In the genomic region with DNA sequence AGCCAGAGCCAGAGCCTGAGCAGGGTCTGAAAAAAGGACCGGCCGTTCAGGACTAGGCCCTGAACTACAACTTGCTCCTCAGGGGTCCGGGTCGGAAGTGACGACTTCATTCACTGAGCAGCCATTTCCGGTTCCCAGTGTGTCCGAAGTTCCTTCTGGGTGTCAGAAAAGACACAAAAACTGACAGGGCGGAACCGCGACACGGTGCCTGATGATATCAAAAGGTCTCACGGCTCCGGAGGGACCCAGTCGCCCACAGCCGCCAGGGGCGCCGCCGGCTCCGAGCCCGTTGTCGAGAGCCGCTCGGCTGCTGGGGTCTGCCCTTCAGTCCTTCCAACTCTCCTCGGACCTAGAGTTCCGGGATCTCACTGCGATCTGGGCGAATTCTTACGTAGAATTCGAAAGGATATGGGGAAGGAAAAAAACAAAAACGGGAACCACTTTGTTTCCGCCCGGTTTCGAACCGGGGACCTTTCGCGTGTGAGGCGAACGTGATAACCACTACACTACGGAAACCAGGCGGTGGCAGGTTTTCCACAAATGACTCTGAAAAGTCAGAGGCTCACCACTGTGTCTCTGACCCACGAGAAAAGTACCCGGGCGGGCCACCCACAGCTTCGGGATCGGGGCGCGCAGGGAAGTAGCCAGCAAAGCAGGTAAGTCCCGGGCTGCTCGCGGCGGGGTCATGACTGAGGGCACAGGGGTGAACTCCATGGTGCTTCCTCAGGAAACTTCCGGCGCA, we compare ENCODE assay signal across 1 cellular context.
TF ChIP-seq lines count a peak whose summit lies in the region.

No MANE protein-coding gene starts in this region.

TF ChIP-seq in K562, 482 proteins besides CTCF, POLR2A, EP300 and RAD21 (continued from another document and continues in another):
- TF ChIP-seq, protein P1, sequence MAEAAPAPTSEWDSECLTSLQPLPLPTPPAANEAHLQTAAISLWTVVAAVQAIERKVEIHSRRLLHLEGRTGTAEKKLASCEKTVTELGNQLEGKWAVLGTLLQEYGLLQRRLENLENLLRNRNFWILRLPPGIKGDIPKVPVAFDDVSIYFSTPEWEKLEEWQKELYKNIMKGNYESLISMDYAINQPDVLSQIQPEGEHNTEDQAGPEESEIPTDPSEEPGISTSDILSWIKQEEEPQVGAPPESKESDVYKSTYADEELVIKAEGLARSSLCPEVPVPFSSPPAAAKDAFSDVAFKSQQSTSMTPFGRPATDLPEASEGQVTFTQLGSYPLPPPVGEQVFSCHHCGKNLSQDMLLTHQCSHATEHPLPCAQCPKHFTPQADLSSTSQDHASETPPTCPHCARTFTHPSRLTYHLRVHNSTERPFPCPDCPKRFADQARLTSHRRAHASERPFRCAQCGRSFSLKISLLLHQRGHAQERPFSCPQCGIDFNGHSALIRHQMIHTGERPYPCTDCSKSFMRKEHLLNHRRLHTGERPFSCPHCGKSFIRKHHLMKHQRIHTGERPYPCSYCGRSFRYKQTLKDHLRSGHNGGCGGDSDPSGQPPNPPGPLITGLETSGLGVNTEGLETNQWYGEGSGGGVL (CRISPR knock-in tag; IDR thresholded peaks at IDR 0.05): no peak
- TF ChIP-seq, protein P2, sequence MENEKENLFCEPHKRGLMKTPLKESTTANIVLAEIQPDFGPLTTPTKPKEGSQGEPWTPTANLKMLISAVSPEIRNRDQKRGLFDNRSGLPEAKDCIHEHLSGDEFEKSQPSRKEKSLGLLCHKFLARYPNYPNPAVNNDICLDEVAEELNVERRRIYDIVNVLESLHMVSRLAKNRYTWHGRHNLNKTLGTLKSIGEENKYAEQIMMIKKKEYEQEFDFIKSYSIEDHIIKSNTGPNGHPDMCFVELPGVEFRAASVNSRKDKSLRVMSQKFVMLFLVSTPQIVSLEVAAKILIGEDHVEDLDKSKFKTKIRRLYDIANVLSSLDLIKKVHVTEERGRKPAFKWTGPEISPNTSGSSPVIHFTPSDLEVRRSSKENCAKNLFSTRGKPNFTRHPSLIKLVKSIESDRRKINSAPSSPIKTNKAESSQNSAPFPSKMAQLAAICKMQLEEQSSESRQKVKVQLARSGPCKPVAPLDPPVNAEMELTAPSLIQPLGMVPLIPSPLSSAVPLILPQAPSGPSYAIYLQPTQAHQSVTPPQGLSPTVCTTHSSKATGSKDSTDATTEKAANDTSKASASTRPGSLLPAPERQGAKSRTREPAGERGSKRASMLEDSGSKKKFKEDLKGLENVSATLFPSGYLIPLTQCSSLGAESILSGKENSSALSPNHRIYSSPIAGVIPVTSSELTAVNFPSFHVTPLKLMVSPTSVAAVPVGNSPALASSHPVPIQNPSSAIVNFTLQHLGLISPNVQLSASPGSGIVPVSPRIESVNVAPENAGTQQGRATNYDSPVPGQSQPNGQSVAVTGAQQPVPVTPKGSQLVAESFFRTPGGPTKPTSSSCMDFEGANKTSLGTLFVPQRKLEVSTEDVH (IDR thresholded peaks at IDR 0.05; ENCODE audit: low read depth, partially characterized antibody): no peak
- no peak for TF ChIP-seq ATF1 (CRISPR knock-in tag; IDR thresholded peaks at IDR 0.05)
- TF ChIP-seq ATF1 (tag; IDR thresholded peaks at IDR 0.05): peak; percentile 95
- TF ChIP-seq JUND (IDR thresholded peaks at IDR 0.05; ENCODE audit: borderline replicate concordance, low read depth, low read length): peak; percentile 43; the same call in 1 of the 2 replicates
- peak; percentile 58; the same call in 1 of the 3 replicates for TF ChIP-seq JUND (tag; IDR thresholded peaks at IDR 0.05; ENCODE audit: borderline replicate concordance, low read depth, low read length)
- TF ChIP-seq HDAC1 (IDR thresholded peaks at IDR 0.05): peak; percentile 24 to 93; a peak in 2 of 4 replicates
- TF ChIP-seq, protein P3, sequence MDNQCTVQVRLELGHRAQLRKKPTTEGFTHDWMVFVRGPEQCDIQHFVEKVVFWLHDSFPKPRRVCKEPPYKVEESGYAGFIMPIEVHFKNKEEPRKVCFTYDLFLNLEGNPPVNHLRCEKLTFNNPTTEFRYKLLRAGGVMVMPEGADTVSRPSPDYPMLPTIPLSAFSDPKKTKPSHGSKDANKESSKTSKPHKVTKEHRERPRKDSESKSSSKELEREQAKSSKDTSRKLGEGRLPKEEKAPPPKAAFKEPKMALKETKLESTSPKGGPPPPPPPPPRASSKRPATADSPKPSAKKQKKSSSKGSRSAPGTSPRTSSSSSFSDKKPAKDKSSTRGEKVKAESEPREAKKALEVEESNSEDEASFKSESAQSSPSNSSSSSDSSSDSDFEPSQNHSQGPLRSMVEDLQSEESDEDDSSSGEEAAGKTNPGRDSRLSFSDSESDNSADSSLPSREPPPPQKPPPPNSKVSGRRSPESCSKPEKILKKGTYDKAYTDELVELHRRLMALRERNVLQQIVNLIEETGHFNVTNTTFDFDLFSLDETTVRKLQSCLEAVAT (IDR thresholded peaks at IDR 0.05): no peak
- TF ChIP-seq, protein P4, sequence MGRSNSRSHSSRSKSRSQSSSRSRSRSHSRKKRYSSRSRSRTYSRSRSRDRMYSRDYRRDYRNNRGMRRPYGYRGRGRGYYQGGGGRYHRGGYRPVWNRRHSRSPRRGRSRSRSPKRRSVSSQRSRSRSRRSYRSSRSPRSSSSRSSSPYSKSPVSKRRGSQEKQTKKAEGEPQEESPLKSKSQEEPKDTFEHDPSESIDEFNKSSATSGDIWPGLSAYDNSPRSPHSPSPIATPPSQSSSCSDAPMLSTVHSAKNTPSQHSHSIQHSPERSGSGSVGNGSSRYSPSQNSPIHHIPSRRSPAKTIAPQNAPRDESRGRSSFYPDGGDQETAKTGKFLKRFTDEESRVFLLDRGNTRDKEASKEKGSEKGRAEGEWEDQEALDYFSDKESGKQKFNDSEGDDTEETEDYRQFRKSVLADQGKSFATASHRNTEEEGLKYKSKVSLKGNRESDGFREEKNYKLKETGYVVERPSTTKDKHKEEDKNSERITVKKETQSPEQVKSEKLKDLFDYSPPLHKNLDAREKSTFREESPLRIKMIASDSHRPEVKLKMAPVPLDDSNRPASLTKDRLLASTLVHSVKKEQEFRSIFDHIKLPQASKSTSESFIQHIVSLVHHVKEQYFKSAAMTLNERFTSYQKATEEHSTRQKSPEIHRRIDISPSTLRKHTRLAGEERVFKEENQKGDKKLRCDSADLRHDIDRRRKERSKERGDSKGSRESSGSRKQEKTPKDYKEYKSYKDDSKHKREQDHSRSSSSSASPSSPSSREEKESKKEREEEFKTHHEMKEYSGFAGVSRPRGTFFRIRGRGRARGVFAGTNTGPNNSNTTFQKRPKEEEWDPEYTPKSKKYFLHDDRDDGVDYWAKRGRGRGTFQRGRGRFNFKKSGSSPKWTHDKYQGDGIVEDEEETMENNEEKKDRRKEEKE (IDR thresholded peaks at IDR 0.05; ENCODE audit: borderline replicate concordance in 1 of 2, control insufficient read depth in 1 of 2, low read depth in 2 of 2, low read length in 1 of 2): 0 out of 4 replicates have a peak, but pooled peaks of 1 of the 2 experiments have one; percentile 33
- TF ChIP-seq ADNP (tag; IDR thresholded peaks at IDR 0.05): peak; percentile 94
- TF ChIP-seq SIRT6 (IDR thresholded peaks at IDR 0.05; ENCODE audit: low read depth, low read length): no peak
- TF ChIP-seq ZFP36 (IDR thresholded peaks at IDR 0.05; ENCODE audit: low read depth, low read length, partially characterized antibody): peak; percentile 2
- TF ChIP-seq, protein P5, sequence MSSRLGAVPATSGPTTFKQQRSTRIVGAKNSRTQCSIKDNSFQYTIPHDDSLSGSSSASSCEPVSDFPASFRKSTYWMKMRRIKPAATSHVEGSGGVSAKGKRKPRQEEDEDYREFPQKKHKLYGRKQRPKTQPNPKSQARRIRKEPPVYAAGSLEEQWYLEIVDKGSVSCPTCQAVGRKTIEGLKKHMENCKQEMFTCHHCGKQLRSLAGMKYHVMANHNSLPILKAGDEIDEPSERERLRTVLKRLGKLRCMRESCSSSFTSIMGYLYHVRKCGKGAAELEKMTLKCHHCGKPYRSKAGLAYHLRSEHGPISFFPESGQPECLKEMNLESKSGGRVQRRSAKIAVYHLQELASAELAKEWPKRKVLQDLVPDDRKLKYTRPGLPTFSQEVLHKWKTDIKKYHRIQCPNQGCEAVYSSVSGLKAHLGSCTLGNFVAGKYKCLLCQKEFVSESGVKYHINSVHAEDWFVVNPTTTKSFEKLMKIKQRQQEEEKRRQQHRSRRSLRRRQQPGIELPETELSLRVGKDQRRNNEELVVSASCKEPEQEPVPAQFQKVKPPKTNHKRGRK (tag; IDR thresholded peaks at IDR 0.05): no peak
- no peak; the same call in 1 of the 2 replicates for TF ChIP-seq MAFK (IDR thresholded peaks at IDR 0.05; ENCODE audit: low read length)
- peak; percentile 41; the same call in 1 of the 2 replicates for TF ChIP-seq PHB2 (IDR thresholded peaks at IDR 0.05; ENCODE audit: low read depth)
- TF ChIP-seq, protein P6, sequence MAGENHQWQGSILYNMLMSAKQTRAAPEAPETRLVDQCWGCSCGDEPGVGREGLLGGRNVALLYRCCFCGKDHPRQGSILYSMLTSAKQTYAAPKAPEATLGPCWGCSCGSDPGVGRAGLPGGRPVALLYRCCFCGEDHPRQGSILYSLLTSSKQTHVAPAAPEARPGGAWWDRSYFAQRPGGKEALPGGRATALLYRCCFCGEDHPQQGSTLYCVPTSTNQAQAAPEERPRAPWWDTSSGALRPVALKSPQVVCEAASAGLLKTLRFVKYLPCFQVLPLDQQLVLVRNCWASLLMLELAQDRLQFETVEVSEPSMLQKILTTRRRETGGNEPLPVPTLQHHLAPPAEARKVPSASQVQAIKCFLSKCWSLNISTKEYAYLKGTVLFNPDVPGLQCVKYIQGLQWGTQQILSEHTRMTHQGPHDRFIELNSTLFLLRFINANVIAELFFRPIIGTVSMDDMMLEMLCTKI (IDR thresholded peaks at IDR 0.05; ENCODE audit: partially characterized antibody): no peak
- TF ChIP-seq ZSCAN32 (CRISPR knock-in tag; IDR thresholded peaks at IDR 0.05): peak; percentile 29; the same call in 1 of the 2 replicates
- TF ChIP-seq, protein P7, sequence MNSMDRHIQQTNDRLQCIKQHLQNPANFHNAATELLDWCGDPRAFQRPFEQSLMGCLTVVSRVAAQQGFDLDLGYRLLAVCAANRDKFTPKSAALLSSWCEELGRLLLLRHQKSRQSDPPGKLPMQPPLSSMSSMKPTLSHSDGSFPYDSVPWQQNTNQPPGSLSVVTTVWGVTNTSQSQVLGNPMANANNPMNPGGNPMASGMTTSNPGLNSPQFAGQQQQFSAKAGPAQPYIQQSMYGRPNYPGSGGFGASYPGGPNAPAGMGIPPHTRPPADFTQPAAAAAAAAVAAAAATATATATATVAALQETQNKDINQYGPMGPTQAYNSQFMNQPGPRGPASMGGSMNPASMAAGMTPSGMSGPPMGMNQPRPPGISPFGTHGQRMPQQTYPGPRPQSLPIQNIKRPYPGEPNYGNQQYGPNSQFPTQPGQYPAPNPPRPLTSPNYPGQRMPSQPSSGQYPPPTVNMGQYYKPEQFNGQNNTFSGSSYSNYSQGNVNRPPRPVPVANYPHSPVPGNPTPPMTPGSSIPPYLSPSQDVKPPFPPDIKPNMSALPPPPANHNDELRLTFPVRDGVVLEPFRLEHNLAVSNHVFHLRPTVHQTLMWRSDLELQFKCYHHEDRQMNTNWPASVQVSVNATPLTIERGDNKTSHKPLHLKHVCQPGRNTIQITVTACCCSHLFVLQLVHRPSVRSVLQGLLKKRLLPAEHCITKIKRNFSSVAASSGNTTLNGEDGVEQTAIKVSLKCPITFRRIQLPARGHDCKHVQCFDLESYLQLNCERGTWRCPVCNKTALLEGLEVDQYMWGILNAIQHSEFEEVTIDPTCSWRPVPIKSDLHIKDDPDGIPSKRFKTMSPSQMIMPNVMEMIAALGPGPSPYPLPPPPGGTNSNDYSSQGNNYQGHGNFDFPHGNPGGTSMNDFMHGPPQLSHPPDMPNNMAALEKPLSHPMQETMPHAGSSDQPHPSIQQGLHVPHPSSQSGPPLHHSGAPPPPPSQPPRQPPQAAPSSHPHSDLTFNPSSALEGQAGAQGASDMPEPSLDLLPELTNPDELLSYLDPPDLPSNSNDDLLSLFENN (IDR thresholded peaks at IDR 0.05; ENCODE audit: low read depth in 2 of 2, low read length in 2 of 2): no peak
- TF ChIP-seq SUPT5H (IDR thresholded peaks at IDR 0.05): peak; percentile 89
- TF ChIP-seq, protein P8, sequence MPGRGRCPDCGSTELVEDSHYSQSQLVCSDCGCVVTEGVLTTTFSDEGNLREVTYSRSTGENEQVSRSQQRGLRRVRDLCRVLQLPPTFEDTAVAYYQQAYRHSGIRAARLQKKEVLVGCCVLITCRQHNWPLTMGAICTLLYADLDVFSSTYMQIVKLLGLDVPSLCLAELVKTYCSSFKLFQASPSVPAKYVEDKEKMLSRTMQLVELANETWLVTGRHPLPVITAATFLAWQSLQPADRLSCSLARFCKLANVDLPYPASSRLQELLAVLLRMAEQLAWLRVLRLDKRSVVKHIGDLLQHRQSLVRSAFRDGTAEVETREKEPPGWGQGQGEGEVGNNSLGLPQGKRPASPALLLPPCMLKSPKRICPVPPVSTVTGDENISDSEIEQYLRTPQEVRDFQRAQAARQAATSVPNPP (IDR thresholded peaks at IDR 0.05; ENCODE audit: borderline replicate concordance, insufficient read depth, insufficient read length): no peak
- TF ChIP-seq, protein P9, sequence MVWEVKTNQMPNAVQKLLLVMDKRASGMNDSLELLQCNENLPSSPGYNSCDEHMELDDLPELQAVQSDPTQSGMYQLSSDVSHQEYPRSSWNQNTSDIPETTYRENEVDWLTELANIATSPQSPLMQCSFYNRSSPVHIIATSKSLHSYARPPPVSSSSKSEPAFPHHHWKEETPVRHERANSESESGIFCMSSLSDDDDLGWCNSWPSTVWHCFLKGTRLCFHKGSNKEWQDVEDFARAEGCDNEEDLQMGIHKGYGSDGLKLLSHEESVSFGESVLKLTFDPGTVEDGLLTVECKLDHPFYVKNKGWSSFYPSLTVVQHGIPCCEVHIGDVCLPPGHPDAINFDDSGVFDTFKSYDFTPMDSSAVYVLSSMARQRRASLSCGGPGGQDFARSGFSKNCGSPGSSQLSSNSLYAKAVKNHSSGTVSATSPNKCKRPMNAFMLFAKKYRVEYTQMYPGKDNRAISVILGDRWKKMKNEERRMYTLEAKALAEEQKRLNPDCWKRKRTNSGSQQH (CRISPR knock-in tag; IDR thresholded peaks at IDR 0.05): 0 out of 2 replicates have a peak, but pooled peaks have one; percentile 38
- TF ChIP-seq EWSR1 (IDR thresholded peaks at IDR 0.05; ENCODE audit: borderline replicate concordance, low read depth, partially characterized antibody): no peak
- peak; percentile 85; the same call in 1 of the 2 replicates for TF ChIP-seq ZNF766 (CRISPR knock-in tag; conservative IDR thresholded peaks at IDR 0.05)
- no peak for TF ChIP-seq ZNF57 (CRISPR knock-in tag; IDR thresholded peaks at IDR 0.05)
- no peak for TF ChIP-seq MED1 (CRISPR knock-in tag; IDR thresholded peaks at IDR 0.05; ENCODE audit: borderline replicate concordance)
- 0 out of 2 replicates have a peak, but pooled peaks have one; percentile 7 for TF ChIP-seq TCF3 (CRISPR knock-in tag; IDR thresholded peaks at IDR 0.05)
- TF ChIP-seq, protein P10, sequence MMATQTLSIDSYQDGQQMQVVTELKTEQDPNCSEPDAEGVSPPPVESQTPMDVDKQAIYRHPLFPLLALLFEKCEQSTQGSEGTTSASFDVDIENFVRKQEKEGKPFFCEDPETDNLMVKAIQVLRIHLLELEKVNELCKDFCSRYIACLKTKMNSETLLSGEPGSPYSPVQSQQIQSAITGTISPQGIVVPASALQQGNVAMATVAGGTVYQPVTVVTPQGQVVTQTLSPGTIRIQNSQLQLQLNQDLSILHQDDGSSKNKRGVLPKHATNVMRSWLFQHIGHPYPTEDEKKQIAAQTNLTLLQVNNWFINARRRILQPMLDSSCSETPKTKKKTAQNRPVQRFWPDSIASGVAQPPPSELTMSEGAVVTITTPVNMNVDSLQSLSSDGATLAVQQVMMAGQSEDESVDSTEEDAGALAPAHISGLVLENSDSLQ (IDR thresholded peaks at IDR 0.05): peak; percentile 87
- no peak for TF ChIP-seq CBX8 (IDR thresholded peaks at IDR 0.05; ENCODE audit: borderline replicate concordance, extremely low read depth, low read depth, low read length, poor library complexity, severe bottlenecking)
- no peak for TF ChIP-seq ZNF695 (CRISPR knock-in tag; IDR thresholded peaks at IDR 0.05)
- TF ChIP-seq ZNF175 (CRISPR knock-in tag; IDR thresholded peaks at IDR 0.05; ENCODE audit: low read depth): 0 out of 2 replicates have a peak, but pooled peaks have one; percentile 21
